Comparison of ENCODE assay signal across 23 cellular contexts in the genomic region with DNA sequence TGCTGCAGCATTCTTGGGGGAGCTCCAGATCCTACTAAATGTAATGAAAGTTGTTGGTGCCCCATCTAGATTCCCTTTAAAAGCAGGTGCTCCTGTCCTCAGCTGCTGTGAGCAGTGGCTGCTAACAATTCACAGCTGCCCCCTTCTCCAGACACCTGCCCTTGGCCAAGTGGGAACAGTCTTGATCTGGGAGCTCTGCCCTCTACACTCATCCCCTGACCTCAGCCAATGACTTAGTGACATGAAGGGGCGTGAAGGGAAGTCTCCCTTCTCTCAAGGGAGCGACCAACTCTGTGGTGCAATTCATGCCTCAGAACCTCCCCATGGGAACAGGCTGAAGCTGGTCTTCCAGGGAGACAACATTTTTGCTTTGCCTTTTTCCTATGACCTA.
"Had no signal": no experiment of that assay in that cellular context is flagged by ENCODE, and none has a peak within 500 bp of the region (broad histone marks: within the 10 kb centered on the region; RNA-seq: fewer than 3 reads in every experiment).

No MANE protein-coding gene starts in this region.

- H3K36me3 Mint-ChIP-seq: mesothelial cell of epicardium; natural killer cell treated with Interleukin-12 subunit alpha and Interleukin-12 subunit beta and Interleukin-15 and Interleukin-18, amount 100 ng/mL, for 72 hours; stimulated activated naive B cell treated with anti-CD40 and anti-IgM and Interleukin-4, amounts not matched to agents 10 μg/mL and 1 μg/mL and 100 μg/mL, for 72 hours had no signal

- H3K4me2 ChIP-seq: neural progenitor cell had no signal

- H3K9me3 ChIP-seq: gastrocnemius medialis, heart right ventricle, pancreas, prostate gland, right lobe of liver, spleen, testis, tibial nerve, upper lobe of right lung, vagina had no signal

- H3K9ac ChIP-seq: neural progenitor cell had no signal

- DNase-seq: effector CD4-positive, alpha-beta T cell; gastrocnemius medialis; heart right ventricle; mammary epithelial cell; occipital lobe; pancreas; right lobe of liver; spleen; stimulated activated CD4-positive, alpha-beta T cell treated with anti-CD3 and anti-CD28 coated beads, Interleukin-15, amount 100 ng/mL, for 24 hours; stimulated activated CD4-positive, alpha-beta T cell treated with anti-CD3 and anti-CD28 coated beads, Interleukin-1b, Interleukin-23, amount 100 ng/mL, for 48 hours; stimulated activated CD4-positive, alpha-beta T cell treated with anti-CD3 and anti-CD28 coated beads, Interleukin-4, amount 100 ng/mL, for 24 hours; stimulated activated naive B cell treated with anti-CD40 and anti-IgM and Interleukin-4, amounts not matched to agents 10 μg/mL and 1 μg/mL and 100 μg/mL, for 72 hours; stimulated activated naive CD8-positive, alpha-beta T cell treated with anti-CD3 and anti-CD28 coated beads, Interleukin-15, amount 100 ng/mL, for 72 hours; testis; upper lobe of right lung had no signal

- H3K36me3 ChIP-seq: gastrocnemius medialis, heart right ventricle, neural progenitor cell, pancreas, prostate gland, right lobe of liver, spleen, tibial nerve, upper lobe of right lung, vagina had no signal

- H3K27ac ChIP-seq: coronary artery, gastrocnemius medialis, heart right ventricle, neural progenitor cell, pancreas, prostate gland, right lobe of liver, spleen, testis, tibial nerve, upper lobe of right lung, vagina had no signal

- H2AFZ ChIP-seq: neural progenitor cell had no signal

- H3K4me3 ChIP-seq: coronary artery, gastrocnemius medialis, heart right ventricle, neural progenitor cell, pancreas, prostate gland, right lobe of liver, spleen, testis, tibial nerve, upper lobe of right lung, vagina had no signal

- H3K27ac Mint-ChIP-seq: mesothelial cell of epicardium; natural killer cell treated with Interleukin-12 subunit alpha and Interleukin-12 subunit beta and Interleukin-15 and Interleukin-18, amount 100 ng/mL, for 72 hours; neural progenitor cell; stimulated activated naive B cell treated with anti-CD40 and anti-IgM and Interleukin-4, amounts not matched to agents 10 μg/mL and 1 μg/mL and 100 μg/mL, for 72 hours had no signal

- H3K27me3 ChIP-seq: gastrocnemius medialis, heart right ventricle, neural progenitor cell, pancreas, right lobe of liver, spleen, testis, tibial nerve, upper lobe of right lung, vagina had no signal

- H3K9me3 Mint-ChIP-seq: mesothelial cell of epicardium; natural killer cell treated with Interleukin-12 subunit alpha and Interleukin-12 subunit beta and Interleukin-15 and Interleukin-18, amount 100 ng/mL, for 72 hours; stimulated activated naive B cell treated with anti-CD40 and anti-IgM and Interleukin-4, amounts not matched to agents 10 μg/mL and 1 μg/mL and 100 μg/mL, for 72 hours; stimulated activated naive CD8-positive, alpha-beta T cell treated with anti-CD3 and anti-CD28 coated beads, Interleukin-15, amount 100 ng/mL, for 72 hours had no signal

- ATAC-seq: gastrocnemius medialis; left lobe of liver; natural killer cell treated with Interleukin-12 subunit alpha and Interleukin-12 subunit beta and Interleukin-15 and Interleukin-18, amount 100 ng/mL, for 72 hours; pancreas; right lobe of liver; stimulated activated naive B cell treated with anti-CD40 and anti-IgM and Interleukin-4, amounts not matched to agents 10 μg/mL and 1 μg/mL and 100 μg/mL, for 72 hours; stimulated activated naive CD8-positive, alpha-beta T cell treated with anti-CD3 and anti-CD28 coated beads, Interleukin-15, amount 100 ng/mL, for 72 hours; upper lobe of right lung had no signal

- H3K4me3 Mint-ChIP-seq: mesothelial cell of epicardium; natural killer cell treated with Interleukin-12 subunit alpha and Interleukin-12 subunit beta and Interleukin-15 and Interleukin-18, amount 100 ng/mL, for 72 hours; neural progenitor cell; stimulated activated naive B cell treated with anti-CD40 and anti-IgM and Interleukin-4, amounts not matched to agents 10 μg/mL and 1 μg/mL and 100 μg/mL, for 72 hours; stimulated activated naive CD8-positive, alpha-beta T cell treated with anti-CD3 and anti-CD28 coated beads, Interleukin-15, amount 100 ng/mL, for 72 hours had no signal

- H3K27me3 Mint-ChIP-seq: natural killer cell treated with Interleukin-12 subunit alpha and Interleukin-12 subunit beta and Interleukin-15 and Interleukin-18, amount 100 ng/mL, for 72 hours; stimulated activated naive CD8-positive, alpha-beta T cell treated with anti-CD3 and anti-CD28 coated beads, Interleukin-15, amount 100 ng/mL, for 72 hours had no signal

- H3K4me1 ChIP-seq: gastrocnemius medialis, pancreas, prostate gland, right lobe of liver, spleen, testis, tibial nerve, upper lobe of right lung, vagina had no signal

- H3K4me1 Mint-ChIP-seq: mesothelial cell of epicardium; stimulated activated naive B cell treated with anti-CD40 and anti-IgM and Interleukin-4, amounts not matched to agents 10 μg/mL and 1 μg/mL and 100 μg/mL, for 72 hours had no signal
